ENCODE assay signal across 9 cellular contexts in the genomic region with DNA sequence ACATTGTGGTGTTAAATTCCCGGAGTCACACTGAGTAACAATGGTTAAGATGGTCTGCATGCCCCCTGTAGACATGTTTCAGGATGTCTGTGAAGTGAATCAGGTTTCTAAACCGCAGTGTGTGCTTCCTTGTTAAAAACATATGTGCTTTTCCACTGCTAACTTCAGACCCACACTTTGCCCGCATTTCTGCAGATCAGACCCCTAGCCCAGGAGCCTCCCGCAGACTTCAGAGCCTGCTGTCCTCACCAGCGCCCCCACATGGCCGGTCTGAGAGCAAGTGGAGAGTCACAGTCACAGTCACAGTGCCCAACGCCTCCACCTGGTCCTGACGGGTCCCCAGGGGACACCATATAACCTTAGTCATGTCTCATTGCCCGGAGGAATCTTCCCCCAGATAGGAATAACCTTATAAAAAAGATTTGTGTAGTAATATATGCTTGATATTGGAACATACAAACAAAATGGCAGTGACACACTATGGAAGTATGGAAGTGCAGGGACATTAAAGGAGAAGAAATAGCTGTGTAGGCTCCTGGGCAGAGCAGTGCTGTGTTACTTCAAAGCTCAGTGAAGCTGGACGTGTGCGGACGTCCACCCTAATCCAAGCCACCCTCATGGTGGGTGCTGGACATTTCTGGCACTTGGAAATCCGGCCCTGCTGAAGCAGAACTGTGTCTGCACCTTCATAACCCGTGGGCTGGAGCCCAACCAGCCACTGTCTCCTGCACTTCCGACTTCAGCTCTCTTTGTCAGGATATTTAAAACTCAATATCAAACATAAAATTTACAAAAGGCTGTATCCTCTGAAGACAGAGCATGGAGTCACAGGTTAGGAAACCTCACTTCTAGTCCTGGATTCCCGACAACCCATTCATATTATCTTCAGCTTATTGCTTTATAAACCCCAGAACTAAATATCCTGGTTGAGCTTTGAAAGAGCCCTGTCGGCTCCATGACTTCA. TPM values are rescaled to one million over a fixed set of nuclear protein-coding genes. Genes with fewer than 3 reads are reported as not detected.
DNase-seq lines count a peak whose midpoint lies in the region; ATAC-seq and TF ChIP-seq lines count a peak whose summit lies in the region.
"Had no signal": no experiment of that assay in that cellular context is flagged by ENCODE, and none has a peak within 500 bp of the region (broad histone marks: within the 10 kb centered on the region; RNA-seq: fewer than 3 reads in every experiment).

No MANE protein-coding gene starts in this region.

- H3K14ac ChIP-seq in IMR-90 (replicated peaks; ENCODE audit: low read depth, low read length) (peak overlapping the region; percentile 78; the same call in 1 of the 2 replicates), mesenchymal stem cell (ENCODE audit: low read length in 2 of 2) (no peak overlapping the region)

- TF ChIP-seq CTCF in IMR-90 (conservative IDR thresholded peaks at IDR 0.05; ENCODE audit: low read depth, low read length): peak; percentile 63

- peak; percentile 86 for DNase-seq in EH (ENCODE audit: low read depth)
- DNase-seq in IMR-90: peak; percentile 89
- DNase-seq in astrocyte of the hippocampus (ENCODE audit: low read depth, low spot score): peak; percentile 57
- no peak for DNase-seq in mesenchymal stem cell
- DNase-seq in sciatic nerve (ENCODE audit: low spot score): no peak
- DNase-seq in activated CD4-positive, CD25-positive, alpha-beta regulatory T cell treated with anti-CD3 and anti-CD28 coated beads, Interleukin-2, amount 50 U/mL, for 72 hours: no peak

- H3K27ac ChIP-seq in IMR-90 (ENCODE audit: insufficient read depth, low read length) (peak overlapping the region; percentile 81), mesenchymal stem cell (ENCODE audit: low read length, poor library complexity, severe bottlenecking) (no peak overlapping the region)
- H3K27ac ChIP-seq: neutrophil had no signal

- peak overlapping the region; percentile 95 for H2BK5ac ChIP-seq in IMR-90 (ENCODE audit: low read depth, low read length, poor library complexity, severe bottlenecking)
- no peak overlapping the region for H2BK5ac ChIP-seq in mesenchymal stem cell (ENCODE audit: low read depth, low read length, poor library complexity, severe bottlenecking)

- peak overlapping the region; percentile 91 for H2AK5ac ChIP-seq in IMR-90 (ENCODE audit: low read depth, low read length)
- H2AK5ac ChIP-seq in mesenchymal stem cell (ENCODE audit: low read length, severe bottlenecking): no peak overlapping the region

- H3K27me3 ChIP-seq in IMR-90 (ENCODE audit: control insufficient read depth, insufficient read depth, low read length) (no peaks in the 10 kb centered on the region), mesenchymal stem cell (ENCODE audit: control insufficient read depth in 1 of 2, insufficient read depth in 1 of 2, low read length in 2 of 2) (no peaks in the 10 kb centered on the region)
- H3K27me3 ChIP-seq: neutrophil had no signal

- CTCF ChIA-PET in IMR-90 (lab: Yijun Ruan, JAX): interaction anchor here (0.6 to 3.0 kb wide), 7 partner anchors 8 to 214 kb away, joined by 3 to 14 read pairs (median 3); no protein-coding TSS in a partner anchor

- H3K4me2 ChIP-seq in IMR-90 (ENCODE audit: low read depth, low read length) (peak overlapping the region; percentile 29; the same call in 1 of the 2 replicates), mesenchymal stem cell (ENCODE audit: low read length, poor library complexity, severe bottlenecking) (peak overlapping the region; percentile 26)

- H4K8ac ChIP-seq in IMR-90 (ENCODE audit: low read depth in 2 of 2, low read length in 2 of 2) (peak overlapping the region; percentile 62 to 83), mesenchymal stem cell (ENCODE audit: low read length) (no peak overlapping the region)

- H4K5ac ChIP-seq in IMR-90 (ENCODE audit: low read depth, low read length): peak overlapping the region; percentile 65

- no peak overlapping the region for H2BK12ac ChIP-seq in mesenchymal stem cell (ENCODE audit: low read length in 2 of 2)

- 10% methylated on average over 2 of the region's 17 CpGs; no CpG with 5 or more reads in 1 of the 2 experiments for WGBS in IMR-90 (ENCODE audit: extremely low coverage in 2 of 2, insufficient read length in 1 of 2), 2 experiments
- 56% methylated on average over 14 of the region's 17 CpGs for WGBS in mesenchymal stem cell

- peaks cover 0 to 19% of the 10 kb centered on the region in 2 experiments; a peak in 2 of 4 replicates for H3K79me1 ChIP-seq in IMR-90 (ENCODE audit: low read depth in 1 of 2, low read length in 2 of 2)
- H3K79me1 ChIP-seq in mesenchymal stem cell (replicated peaks; ENCODE audit: low read length, poor library complexity, severe bottlenecking): no peaks in the 10 kb centered on the region

- H3K23ac ChIP-seq in IMR-90 (ENCODE audit: low read depth, low read length) (peak overlapping the region; percentile 46; the same call in 1 of the 2 replicates), mesenchymal stem cell (ENCODE audit: low read length in 2 of 2) (no peak overlapping the region)

- 0 out of 2 replicates have a peak overlapping the region, but pooled peaks have one; percentile 27 for H3K56ac ChIP-seq in IMR-90 (ENCODE audit: extremely low read depth, insufficient read depth, low read length)

- H2BK15ac ChIP-seq in IMR-90 (ENCODE audit: low read depth, low read length) (peak overlapping the region; percentile 95), mesenchymal stem cell (ENCODE audit: low read depth, poor library complexity, severe bottlenecking) (no peak overlapping the region)

- no peak overlapping the region for H3K4me3 ChIP-seq in IMR-90 (ENCODE audit: insufficient read depth, low read depth, low read length)
- H3K4me3 ChIP-seq in mesenchymal stem cell (ENCODE audit: insufficient read depth in 1 of 2, low read depth in 1 of 2, low read length in 2 of 2): no peak overlapping the region

- in situ Hi-C loops in IMR-90 (cut with MboI; ENCODE audit: low sequenced_read_pairs): no loop called here

- H4K20me1 ChIP-seq in IMR-90 (ENCODE audit: insufficient read depth, low read length): peaks cover 9% of the 10 kb centered on the region

- dilution Hi-C loops in IMR-90 (cut with HindIII; ENCODE audit: low sequenced_read_pairs, unreplicated experiment): no loop called here

- TF ChIP-seq RAD21 in IMR-90 (IDR thresholded peaks at IDR 0.05; ENCODE audit: low read length): 0 out of 2 replicates have a peak, but pooled peaks have one; percentile 18

- H2BK120ac ChIP-seq in IMR-90 (ENCODE audit: low read depth, low read length) (peak overlapping the region; percentile 95), mesenchymal stem cell (ENCODE audit: low read depth, low read length) (no peak overlapping the region)

- H2AK9ac ChIP-seq in IMR-90 (replicated peaks; ENCODE audit: low read depth, low read length, poor library complexity): no peak overlapping the region

- 0 out of 2 replicates have a peak, but pooled peaks cover 25% of the 10 kb centered on the region for H3K9me1 ChIP-seq in IMR-90 (ENCODE audit: insufficient read depth, low read length)

- H3K9me3 ChIP-seq in IMR-90 (ENCODE audit: control insufficient read depth, insufficient read depth, low read length): no peaks in the 10 kb centered on the region
- H3K9me3 ChIP-seq in mesenchymal stem cell (ENCODE audit: control insufficient read depth, low read length): no peaks in the 10 kb centered on the region
- H3K9me3 ChIP-seq: neutrophil had no signal

- H4K91ac ChIP-seq in IMR-90 (ENCODE audit: insufficient read depth, low read depth, low read length) (peak overlapping the region; percentile 71), mesenchymal stem cell (ENCODE audit: low read length) (peak overlapping the region; percentile 25)

- intact Hi-C loops in IMR-90 (cut with micrococcal nuclease) (no loop called here), sciatic nerve (cut with DNase I) (no loop called here)

- H3K18ac ChIP-seq in IMR-90 (ENCODE audit: low read depth, low read length): peak overlapping the region; percentile 79
- H3K18ac ChIP-seq in mesenchymal stem cell (ENCODE audit: low read depth in 1 of 2, low read length in 2 of 2): no peak overlapping the region

- 0 out of 2 replicates have a peak overlapping the region, but pooled peaks have one; percentile 12 for H3K9ac ChIP-seq in IMR-90 (ENCODE audit: low read depth, low read length)
- H3K9ac ChIP-seq in mesenchymal stem cell (ENCODE audit: low read length): peak overlapping the region; percentile 91

- H2BK20ac ChIP-seq in IMR-90 (ENCODE audit: low read depth, low read length): peak overlapping the region; percentile 58

- POLR2A ChIA-PET in IMR-90 (lab: Charles Lee; ENCODE audit: unreplicated experiment): no interaction called here

- ATAC-seq in IMR-90 (ENCODE audit: low read depth) (no peak), HG03457 (IDR thresholded peaks at IDR 0.05; ENCODE audit: unreplicated experiment) (no peak), sciatic nerve (no peak)
- ATAC-seq in activated CD4-positive, CD25-positive, alpha-beta regulatory T cell treated with anti-CD3 and anti-CD28 coated beads, Interleukin-2, amount 50 U/mL, for 24 hours: no peak

- TF ChIP-seq POLR2A in IMR-90 (IDR thresholded peaks at IDR 0.05; ENCODE audit: low read depth, low read length): peak; percentile 5; the same call in 1 of the 2 replicates

- H2AFZ ChIP-seq in IMR-90 (replicated peaks; ENCODE audit: low read length, poor library complexity) (peak overlapping the region; percentile 19), mesenchymal stem cell (ENCODE audit: low read depth, low read length) (no peak overlapping the region)

- H3K4me1 ChIP-seq in IMR-90 (ENCODE audit: control insufficient read depth, insufficient read depth, low read length) (peaks cover 30% of the 10 kb centered on the region), mesenchymal stem cell (ENCODE audit: control insufficient read depth, insufficient read depth, low read depth, low read length) (peaks cover 19% of the 10 kb centered on the region)

- BruUV-seq in IMR-90 (replicated peaks; lab: Mats Ljungman, UMichigan): no TSS peak

- H3K36me3 ChIP-seq in IMR-90 (ENCODE audit: control insufficient read depth, insufficient read depth, low read length) (no peaks in the 10 kb centered on the region), mesenchymal stem cell (ENCODE audit: control insufficient read depth in 1 of 2, insufficient read depth in 2 of 2, low read depth in 1 of 2, low read length in 2 of 2) (no peaks in the 10 kb centered on the region)
- H3K36me3 ChIP-seq: neutrophil had no signal

- H3K4ac ChIP-seq in IMR-90 (ENCODE audit: low read depth, low read length): peak overlapping the region; percentile 91
- H3K4ac ChIP-seq in mesenchymal stem cell (ENCODE audit: low read depth in 1 of 2, low read length in 2 of 2): no peak overlapping the region

RNA-seq across cellular contexts. Expression of a gene that starts 29.0 kb away (rescaled TPM):
- total RNA-seq in IMR-90 (2012; rRNA removed): 1.9 and 2.3 TPM in 2 replicates
- 1.1 and 1.4 TPM in 2 replicates for polyA plus RNA-seq in IMR-90 (2012; rRNA removed)
- polyA plus RNA-seq in IMR-90 (2012; cell fraction: cytosol; rRNA removed): 1.0 and 3.0 TPM in 2 replicates
- polyA plus RNA-seq in IMR-90 (2012; cell fraction: nucleus; rRNA removed; ENCODE audit: low replicate concordance): 1.2 and 2.8 TPM in 2 replicates
- polyA plus RNA-seq in mesenchymal stem cell (2013, experiment 1 of 2): 2.3 TPM
- polyA plus RNA-seq in mesenchymal stem cell (2013, experiment 2 of 2): 1.9 TPM
- total RNA-seq in sciatic nerve: 2.1 TPM

RNA-seq across cellular contexts. Expression of a gene that starts 40.3 kb away (rescaled TPM):
- total RNA-seq in IMR-90 (2012; rRNA removed) (7.2 and 7.5 TPM in 2 replicates), sciatic nerve (24.7 TPM)
- 31.9 and 38.1 TPM in 2 replicates for polyA plus RNA-seq in IMR-90 (2012; rRNA removed)
- polyA plus RNA-seq in IMR-90 (2012; cell fraction: cytosol; rRNA removed): 24.7 and 46.9 TPM in 2 replicates
- 64.8 and 65.2 TPM in 2 replicates for polyA plus RNA-seq in IMR-90 (2012; cell fraction: nucleus; rRNA removed; ENCODE audit: low replicate concordance)
- 13.8 TPM for polyA plus RNA-seq in mesenchymal stem cell (2013, experiment 1 of 2)
- 13.9 TPM for polyA plus RNA-seq in mesenchymal stem cell (2013, experiment 2 of 2)

RNA-seq across cellular contexts. Expression of a gene that starts 43.3 kb away (rescaled TPM):
- total RNA-seq in IMR-90 (2012; rRNA removed): 258 and 330 TPM in 2 replicates
- 186 and 189 TPM in 2 replicates for polyA plus RNA-seq in IMR-90 (2012; rRNA removed)
- polyA plus RNA-seq in IMR-90 (2012; cell fraction: cytosol; rRNA removed): 142 and 178 TPM in 2 replicates
- 39.1 and 96.8 TPM in 2 replicates for polyA plus RNA-seq in IMR-90 (2012; cell fraction: nucleus; rRNA removed; ENCODE audit: low replicate concordance)
- 324 TPM for polyA plus RNA-seq in mesenchymal stem cell (2013, experiment 1 of 2)
- 340 TPM for polyA plus RNA-seq in mesenchymal stem cell (2013, experiment 2 of 2)
- 55.7 TPM for total RNA-seq in sciatic nerve

RNA-seq across cellular contexts. Expression of a gene that starts 55.7 kb away (rescaled TPM):
- total RNA-seq in IMR-90 (2012; rRNA removed) (0.36 and 0.83 TPM in 2 replicates), sciatic nerve (0.67 TPM)
- polyA plus RNA-seq in IMR-90 (2012; rRNA removed): 0.57 and 0.72 TPM in 2 replicates
- 0.03 and 0.09 TPM in 2 replicates for polyA plus RNA-seq in IMR-90 (2012; cell fraction: cytosol; rRNA removed)
- polyA plus RNA-seq in IMR-90 (2012; cell fraction: nucleus; rRNA removed; ENCODE audit: low replicate concordance): 0.14 and 1.3 TPM in 2 replicates
- 0.12 TPM for polyA plus RNA-seq in mesenchymal stem cell (2013, experiment 1 of 2)
- polyA plus RNA-seq in mesenchymal stem cell (2013, experiment 2 of 2): 0.11 TPM

Comparison
In these comparisons a context has a peak if more than half of its experiments do, and no peak if none do; other contexts are left out.
1. DNase-seq: peak in EH (single experiment), IMR-90 (single experiment) and astrocyte of the hippocampus (single experiment); none in mesenchymal stem cell (single experiment), sciatic nerve (single experiment) and activated CD4-positive, CD25-positive, alpha-beta regulatory T cell treated with anti-CD3 and anti-CD28 coated beads, Interleukin-2, amount 50 U/mL, for 72 hours (single experiment).